8 cellular contexts compared by ENCODE assay signal in genomic region chr11:6353367-6353987, GRCh38. TPM values are rescaled to one million over a fixed set of nuclear protein-coding genes. Genes with fewer than 3 reads are reported as not detected.
DNase-seq lines count a peak whose midpoint lies in the region; ATAC-seq and TF ChIP-seq lines count a peak whose summit lies in the region.

No MANE protein-coding gene starts in this region.

- no peaks in the 10 kb centered on the region for H3K36me3 ChIP-seq in HEK293 (ENCODE audit: control insufficient read depth in 2 of 2, insufficient read depth in 1 of 2, low read length in 2 of 2)
- H3K36me3 ChIP-seq in adipocyte (ENCODE audit: control insufficient read depth, insufficient read depth, low read length, severe bottlenecking): no peaks in the 10 kb centered on the region

- 7% methylated on average over 5 of the region's 5 CpGs for WGBS in right cardiac atrium

- H3K9me3 ChIP-seq in HEK293 (ENCODE audit: control insufficient read depth, insufficient read depth, low read depth, low read length): no peaks in the 10 kb centered on the region
- no peaks in the 10 kb centered on the region for H3K9me3 ChIP-seq in adipocyte (ENCODE audit: control insufficient read depth, low read length)
- no peaks in the 10 kb centered on the region for H3K9me3 ChIP-seq in right cardiac atrium (ENCODE audit: control insufficient read depth, low read length)

- intact Hi-C loops in right cardiac atrium (cut with DNase I): loop anchor here (2.0 to 10.0 kb wide), 4 partner anchors 59 to 331 kb away; no protein-coding TSS in a partner anchor

- H3K9ac ChIP-seq in adipocyte (ENCODE audit: low read length): no peak overlapping the region

- no peaks in the 10 kb centered on the region for H3K4me1 ChIP-seq in HEK293 (ENCODE audit: control insufficient read depth, insufficient read depth, low read length)
- H3K4me1 ChIP-seq in adipocyte (ENCODE audit: control insufficient read depth, insufficient read depth, low read length): peaks cover 21% of the 10 kb centered on the region
- no peaks in the 10 kb centered on the region for H3K4me1 ChIP-seq in right cardiac atrium (ENCODE audit: control insufficient read depth, insufficient read depth, low read length)

- peak; percentile 81 for DNase-seq in NAMALWA (ENCODE audit: low spot score)
- peak; percentile 29 for DNase-seq in T follicular helper cell (ENCODE audit: low read depth)
- DNase-seq in adipocyte (ENCODE audit: low read depth): peak; percentile 75
- DNase-seq in right cardiac atrium: peak; percentile 35 to 66 (median 57)
- DNase-seq in smooth muscle cell of the brain vasculature (ENCODE audit: low read depth, low spot score): peak; percentile 10
- no peak for DNase-seq in OCI-M2 (lab: John Stamatoyannopoulos, UW; ENCODE audit: unreplicated experiment)

- TF ChIP-seq CTCF in GM12873 (IDR thresholded peaks at IDR 0.05; ENCODE audit: insufficient read depth, low read depth, low read length, missing control alignments) (peak; percentile 95), HEK293 (tag by site-specific recombination; IDR thresholded peaks at IDR 0.05) (peak; percentile 86)

- CTCF ChIA-PET in HEK293 (lab: Yijun Ruan, JAX): interaction anchor here (0.6 to 9.4 kb wide), 52 partner anchors 9 to 1800 kb away, joined by 3 to 101 read pairs (median 4); partner anchors contain the start of genes CCKBR and OR56B4

- POLR2A ChIA-PET in HEK293 (lab: Yijun Ruan, JAX): no interaction called here

- H3K27ac ChIP-seq in HEK293 (ENCODE audit: extremely low read depth, low read depth, low read length) (no peak overlapping the region), right cardiac atrium (ENCODE audit: low read length) (no peak overlapping the region)

- no peak overlapping the region for H3K4me3 ChIP-seq in HEK293 (ENCODE audit: low read depth, low read length)
- H3K4me3 ChIP-seq in adipocyte (ENCODE audit: low read length): no peak overlapping the region
- H3K4me3 ChIP-seq in right cardiac atrium (ENCODE audit: low read length): no peak overlapping the region

- no peaks in the 10 kb centered on the region for H3K27me3 ChIP-seq in adipocyte (replicated peaks; ENCODE audit: control insufficient read depth, insufficient read depth, low read length)
- no peaks in the 10 kb centered on the region for H3K27me3 ChIP-seq in right cardiac atrium (ENCODE audit: control insufficient read depth, insufficient read depth)

- ATAC-seq in right cardiac atrium: peak; percentile 55 to 72

TF ChIP-seq in HEK293, 187 proteins besides CTCF, POLR2A, EP300 and RAD21 (continues in another document):
- peak; percentile 66; the same call in 1 of the 2 replicates for TF ChIP-seq PRDM1 (tag by site-specific recombination; IDR thresholded peaks at IDR 0.05)
- no peak for TF ChIP-seq ZFHX2 (tag by site-specific recombination; conservative IDR thresholded peaks at IDR 0.05)
- TF ChIP-seq ZNF513 (tag by site-specific recombination; IDR thresholded peaks at IDR 0.05): peak; percentile 87
- peak; percentile 93 for TF ChIP-seq ZFP69B (tag by site-specific recombination; IDR thresholded peaks at IDR 0.05)
- no peak for TF ChIP-seq ZBTB20 (tag by site-specific recombination; IDR thresholded peaks at IDR 0.05)
- no peak for TF ChIP-seq ZNF623 (tag by site-specific recombination; IDR thresholded peaks at IDR 0.05)
- TF ChIP-seq ZSCAN18 (tag by site-specific recombination; IDR thresholded peaks at IDR 0.05): no peak
- TF ChIP-seq ZNF501 (tag by site-specific recombination; IDR thresholded peaks at IDR 0.05): 0 out of 2 replicates have a peak, but pooled peaks have one; percentile 33
- TF ChIP-seq KLF1 (tag by site-specific recombination; IDR thresholded peaks at IDR 0.05): no peak
- peak; percentile 90 for TF ChIP-seq ZNF654 (tag by site-specific recombination; IDR thresholded peaks at IDR 0.05; ENCODE audit: low read depth)
- TF ChIP-seq ZFP3 (tag by site-specific recombination; IDR thresholded peaks at IDR 0.05; ENCODE audit: low read depth): no peak
- TF ChIP-seq ZNF692 (tag by site-specific recombination; IDR thresholded peaks at IDR 0.05): peak; percentile 93
- TF ChIP-seq PRDM2 (tag by site-specific recombination; IDR thresholded peaks at IDR 0.05; ENCODE audit: borderline replicate concordance): no peak
- TF ChIP-seq ZEB2 (tag by site-specific recombination; IDR thresholded peaks at IDR 0.05): 0 out of 2 replicates have a peak, but pooled peaks have one; percentile 25

RNA-seq across cellular contexts. Expression of gene CAVIN3, which starts 33.2 kb away (rescaled TPM):
- total RNA-seq in right cardiac atrium: 10 to 100 TPM; 40.4 to 54.2 (median 45.2) TPM
- 72.4 TPM for polyA plus RNA-seq in right cardiac atrium

RNA-seq across cellular contexts. Expression of gene SMPD1, which starts 36.8 kb away (rescaled TPM):
- 10 to 100 TPM; 60.6 to 67.7 (median 65.0) TPM for total RNA-seq in right cardiac atrium
- 57.9 TPM for polyA plus RNA-seq in right cardiac atrium
